In genomic region chr19:52007805-52008557, GRCh38 we compare ENCODE assay signal across 1 cellular context.
A peak's percentile ranks its signal among the peaks of the same experiment; 100 is the strongest.
TF ChIP-seq lines count a peak whose summit lies in the region.

Gene ZNF615 (minus strand): TSS chr19:52008211. CDS start chr19:52003711, 4,500 bp downstream.

TF ChIP-seq in K562, 482 proteins besides CTCF, POLR2A, EP300 and RAD21 (continued from another document and continues in another):
- TF ChIP-seq ESRRB (CRISPR knock-in tag; IDR thresholded peaks at IDR 0.05; ENCODE audit: borderline replicate concordance) (no peak), DMBX1 (CRISPR knock-in tag; IDR thresholded peaks at IDR 0.05; ENCODE audit: borderline replicate concordance) (peak; percentile 60; the same call in 1 of the 2 replicates), ZNF778 (CRISPR knock-in tag; IDR thresholded peaks at IDR 0.05) (no peak), FOXA3 (CRISPR knock-in tag; conservative IDR thresholded peaks at IDR 0.05 in 1 of 2, IDR thresholded peaks at IDR 0.05 in 1 of 2) (no peak), SMAD4 (CRISPR knock-in tag; conservative IDR thresholded peaks at IDR 0.05) (no peak; the same call in 1 of the 2 replicates), RUNX1 (IDR thresholded peaks at IDR 0.05; ENCODE audit: low read depth) (no peak), ZNF518B (CRISPR knock-in tag; IDR thresholded peaks at IDR 0.05) (no peak), KDM2B (CRISPR knock-in tag; IDR thresholded peaks at IDR 0.05) (no peak), HMGXB4 (CRISPR knock-in tag; IDR thresholded peaks at IDR 0.05) (no peak), ZNF395 (CRISPR knock-in tag; IDR thresholded peaks at IDR 0.05) (0 out of 2 replicates have a peak, but pooled peaks have one; percentile 53), RB1 (IDR thresholded peaks at IDR 0.05; ENCODE audit: low read depth) (0 out of 2 replicates have a peak, but pooled peaks have one; percentile 29), ZNF79 (CRISPR knock-in tag; IDR thresholded peaks at IDR 0.05; ENCODE audit: low read depth) (no peak), SAFB2 (IDR thresholded peaks at IDR 0.05; ENCODE audit: borderline replicate concordance, low read depth, low read length, severe bottlenecking) (no peak), GABPB2 (CRISPR knock-in tag; conservative IDR thresholded peaks at IDR 0.05) (no peak), E2F3 (CRISPR knock-in tag; IDR thresholded peaks at IDR 0.05) (no peak), ZNF212 (CRISPR knock-in tag; IDR thresholded peaks at IDR 0.05) (no peak), TOE1 (IDR thresholded peaks at IDR 0.05; ENCODE audit: borderline replicate concordance) (no peak), TOE1 (CRISPR knock-in tag; IDR thresholded peaks at IDR 0.05; ENCODE audit: borderline replicate concordance, low read depth) (no peak), PCBP2 (IDR thresholded peaks at IDR 0.05; ENCODE audit: low read depth, low read length, poor library complexity, severe bottlenecking) (no peak), MCM7 (IDR thresholded peaks at IDR 0.05) (no peak), ZFP30 (CRISPR knock-in tag; IDR thresholded peaks at IDR 0.05; ENCODE audit: borderline replicate concordance) (no peak), ID3 (CRISPR knock-in tag; IDR thresholded peaks at IDR 0.05) (no peak), ID3 (tag; IDR thresholded peaks at IDR 0.05) (no peak), JUND (IDR thresholded peaks at IDR 0.05; ENCODE audit: borderline replicate concordance, low read depth, low read length) (0 out of 2 replicates have a peak, but pooled peaks have one; percentile 22), JUND (tag; IDR thresholded peaks at IDR 0.05; ENCODE audit: borderline replicate concordance, low read depth, low read length) (no peak; the same call in 2 of the 3 replicates), CTCFL (IDR thresholded peaks at IDR 0.05; ENCODE audit: borderline replicate concordance, insufficient read depth, low read depth, low read length, poor library complexity, severe bottlenecking) (no peak), XRCC3 (IDR thresholded peaks at IDR 0.05) (no peak), ZNF644 (tag; IDR thresholded peaks at IDR 0.05; ENCODE audit: low read depth) (peak; percentile 88), ZBTB1 (CRISPR knock-in tag; IDR thresholded peaks at IDR 0.05; ENCODE audit: borderline replicate concordance, low read depth) (no peak), ZNF232 (CRISPR knock-in tag; IDR thresholded peaks at IDR 0.05) (no peak), SP2 (IDR thresholded peaks at IDR 0.05; ENCODE audit: extremely low read depth, low read depth, low read length, poor library complexity, severe bottlenecking) (no peak), JUN (IDR thresholded peaks at IDR 0.05; ENCODE audit: borderline replicate concordance, low read depth, low read length) (no peak), JUN (CRISPR knock-in tag; IDR thresholded peaks at IDR 0.05; ENCODE audit: borderline replicate concordance) (no peak), ZNF717 (CRISPR knock-in tag; IDR thresholded peaks at IDR 0.05) (no peak), SMARCE1 (IDR thresholded peaks at IDR 0.05) (no peak), NR2C2 (CRISPR knock-in tag; IDR thresholded peaks at IDR 0.05) (no peak), NR2C2 (tag; IDR thresholded peaks at IDR 0.05) (peak; percentile 94), DPF2 (IDR thresholded peaks at IDR 0.05) (no peak; the same call in 1 of the 2 replicates), SMC3 (conservative IDR thresholded peaks at IDR 0.05; ENCODE audit: insufficient read depth, low read depth, low read length) (no peak), COPS2 (conservative IDR thresholded peaks at IDR 0.05) (no peak), YY1 (IDR thresholded peaks at IDR 0.05; ENCODE audit: borderline replicate concordance in 1 of 3, control insufficient read depth in 1 of 3, extremely low read depth in 1 of 3, insufficient read depth in 3 of 3, insufficient read length in 1 of 3, insufficient replicate concordance in 2 of 3, low read depth in 1 of 3, low read length in 2 of 3) (peak; percentile 100), MAZ (CRISPR knock-in tag; conservative IDR thresholded peaks at IDR 0.05 in 1 of 2, IDR thresholded peaks at IDR 0.05 in 1 of 2) (no peak)
- TF ChIP-seq, protein P1, sequence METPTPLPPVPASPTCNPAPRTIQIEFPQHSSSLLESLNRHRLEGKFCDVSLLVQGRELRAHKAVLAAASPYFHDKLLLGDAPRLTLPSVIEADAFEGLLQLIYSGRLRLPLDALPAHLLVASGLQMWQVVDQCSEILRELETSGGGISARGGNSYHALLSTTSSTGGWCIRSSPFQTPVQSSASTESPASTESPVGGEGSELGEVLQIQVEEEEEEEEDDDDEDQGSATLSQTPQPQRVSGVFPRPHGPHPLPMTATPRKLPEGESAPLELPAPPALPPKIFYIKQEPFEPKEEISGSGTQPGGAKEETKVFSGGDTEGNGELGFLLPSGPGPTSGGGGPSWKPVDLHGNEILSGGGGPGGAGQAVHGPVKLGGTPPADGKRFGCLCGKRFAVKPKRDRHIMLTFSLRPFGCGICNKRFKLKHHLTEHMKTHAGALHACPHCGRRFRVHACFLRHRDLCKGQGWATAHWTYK (CRISPR knock-in tag; IDR thresholded peaks at IDR 0.05) = 0 out of 2 replicates have a peak, but pooled peaks have one; percentile 23
- TF ChIP-seq, protein P2, sequence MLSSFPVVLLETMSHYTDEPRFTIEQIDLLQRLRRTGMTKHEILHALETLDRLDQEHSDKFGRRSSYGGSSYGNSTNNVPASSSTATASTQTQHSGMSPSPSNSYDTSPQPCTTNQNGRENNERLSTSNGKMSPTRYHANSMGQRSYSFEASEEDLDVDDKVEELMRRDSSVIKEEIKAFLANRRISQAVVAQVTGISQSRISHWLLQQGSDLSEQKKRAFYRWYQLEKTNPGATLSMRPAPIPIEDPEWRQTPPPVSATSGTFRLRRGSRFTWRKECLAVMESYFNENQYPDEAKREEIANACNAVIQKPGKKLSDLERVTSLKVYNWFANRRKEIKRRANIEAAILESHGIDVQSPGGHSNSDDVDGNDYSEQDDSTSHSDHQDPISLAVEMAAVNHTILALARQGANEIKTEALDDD (IDR thresholded peaks at IDR 0.05) = no peak
- TF ChIP-seq, protein P3, sequence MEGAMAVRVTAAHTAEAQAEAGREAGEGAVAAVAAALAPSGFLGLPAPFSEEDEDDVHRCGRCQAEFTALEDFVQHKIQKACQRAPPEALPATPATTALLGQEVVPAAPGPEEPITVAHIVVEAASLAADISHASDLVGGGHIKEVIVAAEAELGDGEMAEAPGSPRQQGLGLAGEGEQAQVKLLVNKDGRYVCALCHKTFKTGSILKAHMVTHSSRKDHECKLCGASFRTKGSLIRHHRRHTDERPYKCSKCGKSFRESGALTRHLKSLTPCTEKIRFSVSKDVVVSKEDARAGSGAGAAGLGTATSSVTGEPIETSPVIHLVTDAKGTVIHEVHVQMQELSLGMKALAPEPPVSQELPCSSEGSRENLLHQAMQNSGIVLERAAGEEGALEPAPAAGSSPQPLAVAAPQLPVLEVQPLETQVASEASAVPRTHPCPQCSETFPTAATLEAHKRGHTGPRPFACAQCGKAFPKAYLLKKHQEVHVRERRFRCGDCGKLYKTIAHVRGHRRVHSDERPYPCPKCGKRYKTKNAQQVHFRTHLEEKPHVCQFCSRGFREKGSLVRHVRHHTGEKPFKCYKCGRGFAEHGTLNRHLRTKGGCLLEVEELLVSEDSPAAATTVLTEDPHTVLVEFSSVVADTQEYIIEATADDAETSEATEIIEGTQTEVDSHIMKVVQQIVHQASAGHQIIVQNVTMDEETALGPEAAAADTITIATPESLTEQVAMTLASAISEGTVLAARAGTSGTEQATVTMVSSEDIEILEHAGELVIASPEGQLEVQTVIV (CRISPR knock-in tag; IDR thresholded peaks at IDR 0.05; ENCODE audit: borderline replicate concordance) = no peak
- TF ChIP-seq, protein P4, sequence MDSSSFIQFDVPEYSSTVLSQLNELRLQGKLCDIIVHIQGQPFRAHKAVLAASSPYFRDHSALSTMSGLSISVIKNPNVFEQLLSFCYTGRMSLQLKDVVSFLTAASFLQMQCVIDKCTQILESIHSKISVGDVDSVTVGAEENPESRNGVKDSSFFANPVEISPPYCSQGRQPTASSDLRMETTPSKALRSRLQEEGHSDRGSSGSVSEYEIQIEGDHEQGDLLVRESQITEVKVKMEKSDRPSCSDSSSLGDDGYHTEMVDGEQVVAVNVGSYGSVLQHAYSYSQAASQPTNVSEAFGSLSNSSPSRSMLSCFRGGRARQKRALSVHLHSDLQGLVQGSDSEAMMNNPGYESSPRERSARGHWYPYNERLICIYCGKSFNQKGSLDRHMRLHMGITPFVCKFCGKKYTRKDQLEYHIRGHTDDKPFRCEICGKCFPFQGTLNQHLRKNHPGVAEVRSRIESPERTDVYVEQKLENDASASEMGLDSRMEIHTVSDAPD (CRISPR knock-in tag; IDR thresholded peaks at IDR 0.05) = no peak
- TF ChIP-seq, protein P5, sequence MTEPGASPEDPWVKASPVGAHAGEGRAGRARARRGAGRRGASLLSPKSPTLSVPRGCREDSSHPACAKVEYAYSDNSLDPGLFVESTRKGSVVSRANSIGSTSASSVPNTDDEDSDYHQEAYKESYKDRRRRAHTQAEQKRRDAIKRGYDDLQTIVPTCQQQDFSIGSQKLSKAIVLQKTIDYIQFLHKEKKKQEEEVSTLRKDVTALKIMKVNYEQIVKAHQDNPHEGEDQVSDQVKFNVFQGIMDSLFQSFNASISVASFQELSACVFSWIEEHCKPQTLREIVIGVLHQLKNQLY (CRISPR knock-in tag; conservative IDR thresholded peaks at IDR 0.05) = no peak
